20 cellular contexts compared by ENCODE assay signal in the genomic region with DNA sequence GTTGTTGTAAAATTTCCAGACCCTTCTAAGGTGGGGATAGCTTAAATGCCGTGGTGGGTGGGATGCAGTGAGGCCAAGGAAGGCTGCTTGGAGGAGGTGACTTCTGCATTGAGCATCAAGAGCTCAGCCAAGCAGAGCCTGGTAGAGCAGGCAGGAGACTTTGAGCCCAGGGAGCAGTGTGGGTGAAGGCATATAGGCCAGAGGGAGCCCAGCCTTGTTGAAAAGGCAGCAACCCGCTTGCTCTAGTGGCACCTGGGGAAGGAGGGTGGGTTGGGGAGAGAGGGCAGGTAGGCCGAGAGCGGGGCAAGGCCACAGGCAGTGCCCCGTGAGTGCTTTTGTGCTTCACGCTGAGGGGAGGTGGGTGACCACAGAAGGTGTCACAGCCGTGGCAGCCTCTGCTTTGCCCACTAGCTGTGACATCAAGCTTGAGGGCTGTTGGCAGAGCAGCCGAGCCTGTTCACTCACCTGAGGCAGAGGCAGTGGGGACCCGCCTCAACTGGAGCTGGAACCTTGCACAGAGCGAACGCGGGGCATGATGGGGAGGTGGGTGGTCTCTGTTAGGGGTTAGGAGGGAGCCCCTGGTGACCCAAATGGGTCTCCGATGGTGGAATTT.
"Had no signal": no experiment of that assay in that cellular context is flagged by ENCODE, and none has a peak within 500 bp of the region (broad histone marks: within the 10 kb centered on the region; RNA-seq: fewer than 3 reads in every experiment).

No MANE protein-coding gene starts in this region.

- H3K9me3 Mint-ChIP-seq: activated T-helper 2 cell treated with anti-CD3 and anti-CD28 coated beads, Interferon-gamma antibody, Interleukin-2, Interleukin-4, amounts not matched to agents 10 μg/mL and 5 μg/mL and 100 μg/mL, durations not matched to agents 14 hours and 24 hours and 36 hours; mesothelial cell of epicardium; nephron progenitor cell had no signal

- H3K27me3 ChIP-seq: spleen, testis, upper lobe of left lung had no signal

- DNase-seq: anterior cingulate cortex; brain microvascular endothelial cell; central memory CD4-positive, alpha-beta T cell; erythroblast; foreskin melanocyte; hypothalamus; islet precursor cell; nephron progenitor cell; nucleus accumbens; retina; spleen; T-helper 1 cell; T-helper 9 cell; testis; upper lobe of left lung had no signal

- H3K9me3 ChIP-seq: spleen, testis, upper lobe of left lung had no signal

- H3K4me3 Mint-ChIP-seq: mesothelial cell of epicardium, nephron progenitor cell had no signal

- ATAC-seq: activated CD4-positive, CD25-positive, alpha-beta regulatory T cell treated with anti-CD3 and anti-CD28 coated beads, Interleukin-2, amount 50 U/mL, for 24 hours had no signal

- H3K36me3 ChIP-seq: brain microvascular endothelial cell, spleen, upper lobe of left lung had no signal

- H3K27ac ChIP-seq: brain microvascular endothelial cell, coronary artery, testis, upper lobe of left lung had no signal

- H3K4me1 Mint-ChIP-seq: mesothelial cell of epicardium had no signal

- H3K36me3 Mint-ChIP-seq: mesothelial cell of epicardium had no signal

- H3K27ac Mint-ChIP-seq: activated T-helper 2 cell treated with anti-CD3 and anti-CD28 coated beads, Interferon-gamma antibody, Interleukin-2, Interleukin-4, amounts not matched to agents 10 μg/mL and 5 μg/mL and 100 μg/mL, durations not matched to agents 14 hours and 24 hours and 36 hours; mesothelial cell of epicardium; nephron progenitor cell had no signal

- H3K4me1 ChIP-seq: testis, upper lobe of left lung had no signal

- H3K4me3 ChIP-seq: coronary artery, lung, spleen, testis, upper lobe of left lung had no signal
